In the genomic region with DNA sequence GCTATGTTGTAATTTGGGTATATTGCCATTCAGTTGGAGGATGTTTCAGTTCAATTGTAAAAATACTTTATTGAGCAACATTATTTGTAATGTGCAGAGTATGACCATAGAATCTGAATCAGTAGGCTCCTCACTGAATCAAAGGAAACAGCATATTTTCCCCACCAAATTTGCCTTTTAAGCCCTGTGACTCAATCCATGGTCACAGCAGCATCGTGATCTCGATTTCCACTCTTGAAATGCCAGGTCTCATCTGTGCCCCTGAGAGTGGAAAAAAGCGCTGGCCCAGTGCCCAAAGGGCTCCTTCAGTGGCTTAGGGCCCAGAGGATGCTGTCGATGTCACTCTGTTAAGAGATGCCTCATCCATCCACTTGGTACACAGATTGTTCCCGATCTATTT, we compare ENCODE assay signal across 13 cellular contexts. TPM values are rescaled to one million over a fixed set of nuclear protein-coding genes. Genes with fewer than 3 reads are reported as not detected.
DNase-seq lines count a peak whose midpoint lies in the region; ATAC-seq and TF ChIP-seq lines count a peak whose summit lies in the region.
"Had no signal": no experiment of that assay in that cellular context is flagged by ENCODE, and none has a peak within 500 bp of the region (broad histone marks: within the 10 kb centered on the region; RNA-seq: fewer than 3 reads in every experiment).

No MANE protein-coding gene starts in this region.

- H3K36me3 ChIP-seq in adipocyte (ENCODE audit: control insufficient read depth, insufficient read depth, low read length, severe bottlenecking), result no peaks in the 10 kb centered on the region
- H3K36me3 ChIP-seq in mesenchymal stem cell (ENCODE audit: control insufficient read depth in 1 of 2, insufficient read depth in 2 of 2, low read depth in 1 of 2, low read length in 2 of 2), result peaks cover 0 to 10% of the 10 kb centered on the region in 2 experiments
- H3K36me3 ChIP-seq: lower lobe of right lung, uterus had no signal

- H3K79me1 ChIP-seq in mesenchymal stem cell (replicated peaks; ENCODE audit: low read length, poor library complexity, severe bottlenecking), result peaks cover 20% of the 10 kb centered on the region

- H2BK15ac ChIP-seq in mesenchymal stem cell (ENCODE audit: low read depth, poor library complexity, severe bottlenecking), result no peak overlapping the region

- no peak overlapping the region for H2AK5ac ChIP-seq in mesenchymal stem cell (ENCODE audit: low read length, severe bottlenecking)

- H3K9me3 ChIP-seq in adipocyte (ENCODE audit: control insufficient read depth, low read length) (no peaks in the 10 kb centered on the region), mesenchymal stem cell (ENCODE audit: control insufficient read depth, low read length) (no peaks in the 10 kb centered on the region)
- H3K9me3 ChIP-seq: lower lobe of right lung, uterus had no signal

- no peak overlapping the region for H3K4me2 ChIP-seq in mesenchymal stem cell (ENCODE audit: low read length, poor library complexity, severe bottlenecking)
- H3K4me2 ChIP-seq: neural progenitor cell had no signal

- H2BK120ac ChIP-seq in mesenchymal stem cell (ENCODE audit: low read depth, low read length), result no peak overlapping the region

- no peak overlapping the region for H4K8ac ChIP-seq in mesenchymal stem cell (ENCODE audit: low read length)

- H2AFZ ChIP-seq in mesenchymal stem cell (ENCODE audit: low read depth, low read length), result no peak overlapping the region
- H2AFZ ChIP-seq: neural progenitor cell had no signal

- H3K27me3 ChIP-seq in adipocyte (replicated peaks; ENCODE audit: control insufficient read depth, insufficient read depth, low read length) (no peaks in the 10 kb centered on the region), mesenchymal stem cell (ENCODE audit: control insufficient read depth in 1 of 2, insufficient read depth in 1 of 2, low read length in 2 of 2) (no peaks in the 10 kb centered on the region)
- H3K27me3 ChIP-seq: neural progenitor cell, uterus had no signal

- no peak overlapping the region for H2BK12ac ChIP-seq in mesenchymal stem cell (ENCODE audit: low read length in 2 of 2)

- peak overlapping the region; percentile 2 for H3K4me3 ChIP-seq in adipocyte (ENCODE audit: low read length)
- no peak overlapping the region for H3K4me3 ChIP-seq in mesenchymal stem cell (ENCODE audit: insufficient read depth in 1 of 2, low read depth in 1 of 2, low read length in 2 of 2)
- H3K4me3 ChIP-seq: lower lobe of right lung, neural progenitor cell, uterus had no signal

- peaks cover 25% of the 10 kb centered on the region for H3K4me1 ChIP-seq in adipocyte (ENCODE audit: control insufficient read depth, insufficient read depth, low read length)
- peaks cover 22% of the 10 kb centered on the region for H3K4me1 ChIP-seq in mesenchymal stem cell (ENCODE audit: control insufficient read depth, insufficient read depth, low read depth, low read length)
- H3K4me1 ChIP-seq: lower lobe of right lung, uterus had no signal

- H3K18ac ChIP-seq in mesenchymal stem cell (ENCODE audit: low read depth in 1 of 2, low read length in 2 of 2), result no peak overlapping the region

- H4K91ac ChIP-seq in mesenchymal stem cell (ENCODE audit: low read length), result no peak overlapping the region

- intact Hi-C loops in sciatic nerve (cut with DNase I), result no loop called here

- in situ Hi-C loops in GM13976 (cut with MboI; ENCODE audit: low sequenced_read_pairs, unreplicated experiment), result no loop called here

- no peak overlapping the region for H3K4ac ChIP-seq in mesenchymal stem cell (ENCODE audit: low read depth in 1 of 2, low read length in 2 of 2)

- H3K23ac ChIP-seq in mesenchymal stem cell (ENCODE audit: low read length in 2 of 2), result no peak overlapping the region

- DNase-seq in SIG-M5 treated with dmso at 0.1 percent for 504 hours (lab: John Stamatoyannopoulos, UW; ENCODE audit: unreplicated experiment) (peak; percentile 0), SIG-M5 (lab: John Stamatoyannopoulos, UW) (no peak), HCEC 1CT (peak; percentile 86), adipocyte (ENCODE audit: low read depth) (peak; percentile 72), mesenchymal stem cell (no peak), GM13976 (ENCODE audit: low spot score) (no peak), sciatic nerve (ENCODE audit: low spot score) (no peak)
- DNase-seq: lower lobe of right lung, NCI-H526 treated with DMSO at 0.1 percent for 48 hours, SHP77 treated with DMSO at 0.1 percent for 48 hours, uterus had no signal

- no peak overlapping the region for H2BK5ac ChIP-seq in mesenchymal stem cell (ENCODE audit: low read depth, low read length, poor library complexity, severe bottlenecking)

- TF ChIP-seq CTCF in GM13976 (IDR thresholded peaks at IDR 0.05; ENCODE audit: borderline replicate concordance, control extremely low read depth, extremely low read depth, insufficient read depth, missing control alignments), result no peak

- ATAC-seq in sciatic nerve (no peak), HG03469 (IDR thresholded peaks at IDR 0.05; ENCODE audit: unreplicated experiment) (no peak)
- ATAC-seq: lower lobe of right lung had no signal

- WGBS in mesenchymal stem cell, result 91% methylated on average over 5 of the region's 5 CpGs

- H3K27ac ChIP-seq in mesenchymal stem cell (ENCODE audit: low read length, poor library complexity, severe bottlenecking), result no peak overlapping the region
- H3K27ac ChIP-seq: lower lobe of right lung, neural progenitor cell, uterus had no signal

- H3K9ac ChIP-seq in adipocyte (ENCODE audit: low read length), result no peak overlapping the region
- peak overlapping the region; percentile 35 for H3K9ac ChIP-seq in mesenchymal stem cell (ENCODE audit: low read length)
- H3K9ac ChIP-seq: neural progenitor cell had no signal

- H3K14ac ChIP-seq in mesenchymal stem cell (ENCODE audit: low read length in 2 of 2), result no peak overlapping the region

RNA-seq across cellular contexts. Expression of gene FHOD3, which starts 57.5 kb away (rescaled TPM):
- polyA plus RNA-seq in mesenchymal stem cell (2013, experiment 1 of 2), result 0.23 TPM
- 0.23 TPM for polyA plus RNA-seq in mesenchymal stem cell (2013, experiment 2 of 2)
- total RNA-seq in sciatic nerve, result 33.3 TPM

Comparison
In these comparisons a context has a peak if more than half of its experiments do, and no peak if none do; other contexts are left out.
1. DNase-seq: peak in SIG-M5 treated with dmso at 0.1 percent for 504 hours (single experiment), HCEC 1CT (single experiment) and adipocyte (single experiment); none in SIG-M5 (single experiment), mesenchymal stem cell (single experiment), GM13976 (single experiment) and sciatic nerve (single experiment).